ENCODE assay signal across 20 cellular contexts in the genomic region with DNA sequence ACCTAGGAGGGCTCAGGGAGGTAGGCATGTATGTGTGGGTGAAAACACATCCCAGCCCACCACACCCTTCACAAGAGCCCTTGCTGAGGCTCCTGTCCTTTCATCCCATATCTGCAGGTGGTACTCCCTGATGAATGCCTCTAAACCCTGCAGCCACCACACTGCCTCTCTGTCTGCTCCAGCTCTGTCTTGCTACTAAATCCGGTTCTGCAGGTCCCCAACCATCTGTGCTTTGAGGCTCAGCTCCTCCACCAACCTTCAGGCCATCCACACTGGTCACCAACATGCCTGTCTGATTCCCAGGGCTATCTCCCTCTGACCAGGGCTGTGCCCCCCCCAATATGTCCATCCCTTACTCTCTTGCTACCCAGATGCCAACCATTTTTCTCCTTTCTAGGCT.
A peak's percentile ranks its signal among the peaks of the same experiment; 100 is the strongest.
DNase-seq lines count a peak whose midpoint lies in the region; ATAC-seq and TF ChIP-seq lines count a peak whose summit lies in the region.
"Had no signal": no experiment of that assay in that cellular context is flagged by ENCODE, and none has a peak within 500 bp of the region (broad histone marks: within the 10 kb centered on the region; RNA-seq: fewer than 3 reads in every experiment).

No MANE protein-coding gene starts in this region.

- H2AFZ ChIP-seq in ACC112 (ENCODE audit: low read length, unreplicated experiment) (no peak overlapping the region), mammary epithelial cell (ENCODE audit: low read depth, low read length) (no peak overlapping the region), MM.1S (ENCODE audit: low read length) (no peak overlapping the region)

- H3K9me3 Mint-ChIP-seq in HFFc6: no peaks in the 10 kb centered on the region
- H3K9me3 Mint-ChIP-seq in naive thymus-derived CD4-positive, alpha-beta T cell: peaks cover 0 to 8% (median 0%) of the 10 kb centered on the region in 11 donors
- H3K9me3 Mint-ChIP-seq: activated T-cell treated with anti-CD3 and anti-CD28 coated beads, Interleukin-2, amount 50 U/mL, for 72 hours had no signal

- H3F3A ChIP-seq in MM.1S (ENCODE audit: insufficient read depth, low read length): no peaks in the 10 kb centered on the region

- H3K27me3 ChIP-seq in ACC112 (ENCODE audit: insufficient read depth, low read length): no peaks in the 10 kb centered on the region
- H3K27me3 ChIP-seq in mammary epithelial cell (ENCODE audit: insufficient read depth, low read length): no peaks in the 10 kb centered on the region
- no peaks in the 10 kb centered on the region for H3K27me3 ChIP-seq in naive thymus-derived CD4-positive, alpha-beta T cell (ENCODE audit: control insufficient read depth in 2 of 2, insufficient read depth in 2 of 2, low read length in 2 of 2)
- no peaks in the 10 kb centered on the region for H3K27me3 ChIP-seq in MM.1S (replicated peaks; ENCODE audit: insufficient read depth, low read length)
- peaks cover 0 to 43% (median 0%) of the 10 kb centered on the region in 4 donors for H3K27me3 ChIP-seq in esophagus squamous epithelium
- H3K27me3 ChIP-seq in heart left ventricle: peaks cover 0 to 42% (median 10%) of the 10 kb centered on the region in 9 donors
- H3K27me3 ChIP-seq: tibial nerve had no signal

- WGBS in mammary epithelial cell (ENCODE audit: low coverage, missing lambda C conversion rate): 27% methylated on average over 1 of the region's 1 CpG
- WGBS in esophagus squamous epithelium, 2 donors: 25 to 44% methylated on average over 1 of the region's 1 CpG
- 62 to 79% (median 71%) methylated on average over 1 of the region's 1 CpG for WGBS in heart left ventricle, 4 donors

- CTCF ChIA-PET in mammary epithelial cell (lab: Charles Lee; ENCODE audit: low non-redundant PET): no interaction called here
- CTCF ChIA-PET in naive thymus-derived CD4-positive, alpha-beta T cell (lab: Charles Lee): no interaction called here

- H3K27ac ChIP-seq in ACC112 (ENCODE audit: low read depth, low read length) (peak overlapping the region; percentile 97), mammary epithelial cell (ENCODE audit: insufficient read depth, low read depth, low read length) (peak overlapping the region; percentile 47), MM.1S (ENCODE audit: low read length) (no peak overlapping the region), esophagus squamous epithelium (no peak overlapping the region), heart left ventricle (no peak overlapping the region)
- H3K27ac ChIP-seq in naive thymus-derived CD4-positive, alpha-beta T cell (ENCODE audit: low read depth, low read length): no peak overlapping the region
- H3K27ac ChIP-seq: tibial nerve had no signal

- H3K9ac ChIP-seq in mammary epithelial cell (ENCODE audit: insufficient read depth, low read length): no peak overlapping the region
- no peak overlapping the region for H3K9ac ChIP-seq in MM.1S (ENCODE audit: low read length)

- dilution Hi-C loops in mammary epithelial cell (cut with HindIII; ENCODE audit: low sequenced_read_pairs): no loop called here

- no peaks in the 10 kb centered on the region for H3K36me3 ChIP-seq in ACC112 (ENCODE audit: insufficient read depth, low read length)
- no peaks in the 10 kb centered on the region for H3K36me3 ChIP-seq in mammary epithelial cell (ENCODE audit: insufficient read depth, low read length)
- no peaks in the 10 kb centered on the region for H3K36me3 ChIP-seq in naive thymus-derived CD4-positive, alpha-beta T cell (ENCODE audit: control insufficient read depth in 2 of 3, insufficient read depth in 3 of 3, low read length in 3 of 3)
- H3K36me3 ChIP-seq in MM.1S (replicated peaks; ENCODE audit: insufficient read depth, low read length): no peaks in the 10 kb centered on the region
- H3K36me3 ChIP-seq in esophagus squamous epithelium: no peaks in the 10 kb centered on the region
- H3K36me3 ChIP-seq in heart left ventricle: no peaks in the 10 kb centered on the region
- H3K36me3 ChIP-seq: tibial nerve had no signal

- H3K9me3 ChIP-seq in mammary epithelial cell (replicated peaks; ENCODE audit: insufficient read depth, low read length): no peaks in the 10 kb centered on the region
- no peaks in the 10 kb centered on the region for H3K9me3 ChIP-seq in naive thymus-derived CD4-positive, alpha-beta T cell (ENCODE audit: control insufficient read depth in 2 of 3, low read length in 3 of 3)
- H3K9me3 ChIP-seq in MM.1S (replicated peaks; ENCODE audit: insufficient read depth, low read length): no peaks in the 10 kb centered on the region
- no peaks in the 10 kb centered on the region for H3K9me3 ChIP-seq in esophagus squamous epithelium
- H3K9me3 ChIP-seq in heart left ventricle: no peaks in the 10 kb centered on the region
- H3K9me3 ChIP-seq: tibial nerve had no signal

- H3K4me1 ChIP-seq in ACC112 (ENCODE audit: control insufficient read depth, insufficient read depth, low read length, unreplicated experiment): peaks cover 46% of the 10 kb centered on the region
- peaks cover 22% of the 10 kb centered on the region for H3K4me1 ChIP-seq in mammary epithelial cell (ENCODE audit: insufficient read depth, low read length)
- no peaks in the 10 kb centered on the region for H3K4me1 ChIP-seq in naive thymus-derived CD4-positive, alpha-beta T cell (ENCODE audit: control insufficient read depth in 2 of 2, insufficient read depth in 2 of 2, low read length in 2 of 2)
- no peaks in the 10 kb centered on the region for H3K4me1 ChIP-seq in MM.1S (ENCODE audit: low read length)
- no peaks in the 10 kb centered on the region for H3K4me1 ChIP-seq in esophagus squamous epithelium
- H3K4me1 ChIP-seq in heart left ventricle: no peaks in the 10 kb centered on the region

- TF ChIP-seq CTCF in HFFc6 (IDR thresholded peaks at IDR 0.05) (no peak), mammary epithelial cell (conservative IDR thresholded peaks at IDR 0.05 in 1 of 2, IDR thresholded peaks at IDR 0.05 in 1 of 2; ENCODE audit: extremely low read depth in 1 of 2, insufficient read depth in 1 of 2, low read depth in 1 of 2, low read length in 2 of 2) (no peak), MM.1S (IDR thresholded peaks at IDR 0.05; ENCODE audit: low read length) (no peak), esophagus squamous epithelium (IDR thresholded peaks at IDR 0.05) (no peak), heart left ventricle (IDR thresholded peaks at IDR 0.05) (no peak)

- H3K27me3 Mint-ChIP-seq in HFFc6 (ENCODE audit: insufficient read depth): peaks cover 17% of the 10 kb centered on the region
- H3K27me3 Mint-ChIP-seq in naive thymus-derived CD4-positive, alpha-beta T cell: peaks cover 19 to 41% (median 31%) of the 10 kb centered on the region in 5 donors

- peak overlapping the region; percentile 84 for H3K27ac Mint-ChIP-seq in HFFc6
- H3K27ac Mint-ChIP-seq in naive thymus-derived CD4-positive, alpha-beta T cell: no peak overlapping the region
- H3K27ac Mint-ChIP-seq: activated T-cell treated with anti-CD3 and anti-CD28 coated beads, Interleukin-2, amount 50 U/mL, for 72 hours; brain had no signal

- POLR2A ChIA-PET in naive thymus-derived CD4-positive, alpha-beta T cell (lab: Charles Lee): no interaction called here

- peaks cover 23% of the 10 kb centered on the region for H3K4me1 Mint-ChIP-seq in HFFc6 (ENCODE audit: low read depth)
- H3K4me1 Mint-ChIP-seq in naive thymus-derived CD4-positive, alpha-beta T cell: no peaks in the 10 kb centered on the region
- H3K4me1 Mint-ChIP-seq: brain had no signal

- no peaks in the 10 kb centered on the region for H3K79me2 ChIP-seq in ACC112 (ENCODE audit: control insufficient read depth, insufficient read depth, low read length, unreplicated experiment)
- no peaks in the 10 kb centered on the region for H3K79me2 ChIP-seq in mammary epithelial cell (ENCODE audit: insufficient read depth, low read length)
- H3K79me2 ChIP-seq in MM.1S (ENCODE audit: low read length): no peaks in the 10 kb centered on the region

- no peak overlapping the region for H3K4me3 ChIP-seq in ACC112 (ENCODE audit: low read depth, low read length)
- no peak overlapping the region for H3K4me3 ChIP-seq in mammary epithelial cell (replicated peaks in 1 of 3; ENCODE audit: insufficient read depth in 1 of 3, low read depth in 2 of 3, low read length in 3 of 3)
- no peak overlapping the region for H3K4me3 ChIP-seq in naive thymus-derived CD4-positive, alpha-beta T cell (ENCODE audit: low read length)
- H3K4me3 ChIP-seq in MM.1S (ENCODE audit: low read length): no peak overlapping the region
- no peak overlapping the region for H3K4me3 ChIP-seq in esophagus squamous epithelium
- no peak overlapping the region for H3K4me3 ChIP-seq in heart left ventricle
- H3K4me3 ChIP-seq: skin epidermis, tibial nerve had no signal

- H3K4me2 ChIP-seq in mammary epithelial cell (ENCODE audit: insufficient read depth, low read depth, low read length) (no peak overlapping the region), MM.1S (ENCODE audit: low read depth, low read length) (no peak overlapping the region)

- peak; percentile 7 for ATAC-seq in naive thymus-derived CD4-positive, alpha-beta T cell
- ATAC-seq in heart left ventricle: no peak

- TF ChIP-seq POLR2A in esophagus squamous epithelium (IDR thresholded peaks at IDR 0.05) (no peak), heart left ventricle (IDR thresholded peaks at IDR 0.05) (no peak)

- in situ Hi-C loops in mammary epithelial cell (cut with MboI; ENCODE audit: low sequenced_read_pairs in 2 of 2): no loop called here

- H3K9me2 ChIP-seq in MM.1S (replicated peaks; ENCODE audit: insufficient read depth, low read length): no peaks in the 10 kb centered on the region

- no peaks in the 10 kb centered on the region for H3K36me3 Mint-ChIP-seq in HFFc6 (ENCODE audit: low read depth)
- peaks cover 0 to 5% (median 0%) of the 10 kb centered on the region in 5 donors for H3K36me3 Mint-ChIP-seq in naive thymus-derived CD4-positive, alpha-beta T cell
- H3K36me3 Mint-ChIP-seq: brain had no signal

- no TSS peak for BruUV-seq in mammary epithelial cell (replicated peaks; lab: Mats Ljungman, UMichigan)

- peak overlapping the region; percentile 1; the same call in 1 of the 2 replicates for H3K4me3 Mint-ChIP-seq in HFFc6
- H3K4me3 Mint-ChIP-seq in naive thymus-derived CD4-positive, alpha-beta T cell: no peak overlapping the region
- H3K4me3 Mint-ChIP-seq: activated T-cell treated with anti-CD3 and anti-CD28 coated beads, Interleukin-2, amount 50 U/mL, for 72 hours; brain had no signal

- intact Hi-C loops in mammary epithelial cell (cut with micrococcal nuclease): loop anchor here (5.0 kb wide), 1 partner anchor 203 kb away; no protein-coding TSS in a partner anchor
- intact Hi-C loops in naive thymus-derived CD4-positive, alpha-beta T cell (cut with micrococcal nuclease): no loop called here
- intact Hi-C loops in esophagus squamous epithelium (cut with DNase I): no loop called here
- intact Hi-C loops in heart left ventricle (cut with DNase I): no loop called here

- DNase-seq in HFFc6 (no peak), mammary epithelial cell (peak; percentile 17), MM.1S (no peak), esophagus squamous epithelium (lab: John Stamatoyannopoulos, UW) (no peak), HuH-7.5 (ENCODE audit: low spot score) (no peak), heart left ventricle (no peak)
- no peak for DNase-seq in naive thymus-derived CD4-positive, alpha-beta T cell
- DNase-seq: activated CD4-positive, alpha-beta T cell treated with anti-CD3 and anti-CD28 coated beads, Interleukin-2, amount 50 U/mL, for 4 hours; activated naive CD4-positive, alpha-beta T cell; activated T-cell treated with anti-CD3 and anti-CD28 coated beads, Interleukin-2, amount 50 U/mL, for 72 hours; COR-L47; DMS79 treated with DMSO at 0.1 percent for 48 hours; foreskin melanocyte; NCI-H446 treated with DMSO at 0.1 percent for 48 hours; stimulated activated CD8-positive, alpha-beta memory T cell treated with anti-CD3 and anti-CD28 coated beads, Interleukin-4, amount 100 ng/mL, for 48 hours; T1000 had no signal

- H4K20me1 ChIP-seq in mammary epithelial cell (ENCODE audit: insufficient read depth, low read length) (no peaks in the 10 kb centered on the region), MM.1S (ENCODE audit: insufficient read depth, low read length) (no peaks in the 10 kb centered on the region)

Comparison
In these comparisons a context has a peak if more than half of its experiments do, and no peak if none do; other contexts are left out.
1. H3K27ac ChIP-seq: peak in ACC112 (single experiment) and mammary epithelial cell (single experiment); none in naive thymus-derived CD4-positive, alpha-beta T cell (single experiment), MM.1S (single experiment), esophagus squamous epithelium (0 of 4) and heart left ventricle (0 of 12).